ENCODE assay signal across 22 cellular contexts in the genomic region with DNA sequence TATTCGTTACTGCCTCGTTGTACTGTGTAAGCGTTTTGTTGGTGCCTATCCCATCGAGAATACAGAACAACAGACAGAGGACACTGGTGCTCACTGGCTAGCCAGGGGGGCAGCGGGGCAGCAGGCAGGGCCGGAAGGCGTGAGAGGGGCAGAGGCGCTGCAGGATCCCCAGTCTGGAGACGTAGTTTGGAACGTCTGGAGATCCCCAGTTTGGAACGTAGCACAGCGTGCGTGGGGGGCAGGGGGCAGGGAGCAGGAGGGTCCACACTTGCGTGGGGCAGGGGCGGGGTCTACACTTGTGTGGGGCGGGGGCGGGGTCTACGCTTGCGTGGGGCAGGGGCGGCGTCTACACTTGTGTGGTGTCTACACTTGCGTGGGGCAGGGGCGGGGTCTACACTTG.
"Had no signal": no experiment of that assay in that cellular context is flagged by ENCODE, and none has a peak within 500 bp of the region (broad histone marks: within the 10 kb centered on the region; RNA-seq: fewer than 3 reads in every experiment).

No MANE protein-coding gene starts in this region.

- H3K9ac ChIP-seq: parathyroid adenoma had no signal

- H3K36me3 ChIP-seq: left lung, right atrium auricular region, right lobe of liver, transverse colon, upper lobe of left lung, vagina had no signal

- ATAC-seq: left colon; left lung; naive thymus-derived CD8-positive, alpha-beta T cell; right lobe of liver; stimulated activated naive B cell treated with anti-CD40 and anti-IgM and Interleukin-4, amounts not matched to agents 10 μg/mL and 1 μg/mL and 100 μg/mL, for 72 hours had no signal

- H3K4me1 ChIP-seq: left lung, parathyroid adenoma, right atrium auricular region, right lobe of liver, transverse colon, upper lobe of left lung, vagina had no signal

- H3K27ac ChIP-seq: left lung, parathyroid adenoma, right atrium auricular region, right lobe of liver, transverse colon, upper lobe of left lung, vagina had no signal

- DNase-seq: hippocampal formation; left colon; midbrain; naive thymus-derived CD8-positive, alpha-beta T cell; nucleus accumbens; right lobe of liver; stimulated activated CD4-positive, alpha-beta T cell treated with anti-CD3 and anti-CD28 coated beads, Interleukin-1b, Interleukin-23, amount 100 ng/mL, for 48 hours; stimulated activated CD4-positive, alpha-beta T cell treated with anti-CD3 and anti-CD28 coated beads, Interleukin-2, amount 100 ng/mL, for 48 hours; stimulated activated CD4-positive, alpha-beta T cell treated with anti-CD3 and anti-CD28 coated beads, Interleukin-4, amount 100 ng/mL, for 4 hours; stimulated activated CD8-positive, alpha-beta memory T cell treated with anti-CD3 and anti-CD28 coated beads, Interleukin-4, amount 100 ng/mL, for 48 hours; stimulated activated naive B cell treated with anti-CD40 and anti-IgM and Interleukin-4, amounts not matched to agents 10 μg/mL and 1 μg/mL and 100 μg/mL, for 72 hours; substantia nigra; transverse colon had no signal

- H3K27me3 ChIP-seq: left lung, right atrium auricular region, right lobe of liver, transverse colon, upper lobe of left lung, vagina had no signal

- H3K9me3 ChIP-seq: left lung, right atrium auricular region, right lobe of liver, transverse colon, upper lobe of left lung, vagina had no signal

- H3K27me3 Mint-ChIP-seq: stimulated activated naive B cell treated with anti-CD40 and anti-IgM and Interleukin-4, amounts not matched to agents 10 μg/mL and 1 μg/mL and 100 μg/mL, for 72 hours; stimulated activated naive CD8-positive, alpha-beta T cell treated with anti-CD3 and anti-CD28 coated beads, Interleukin-15, Interleukin-2, amounts not matched to agents 100 ng/mL and 50 ng/mL, for 24 hours had no signal

- H3K4me3 Mint-ChIP-seq: memory B cell; naive thymus-derived CD8-positive, alpha-beta T cell; stimulated activated naive B cell treated with anti-CD40 and anti-IgM and Interleukin-4, amounts not matched to agents 10 μg/mL and 1 μg/mL and 100 μg/mL, for 72 hours; stimulated activated naive CD8-positive, alpha-beta T cell treated with anti-CD3 and anti-CD28 coated beads, Interleukin-15, Interleukin-2, amounts not matched to agents 100 ng/mL and 50 ng/mL, for 24 hours had no signal

- H2AFZ ChIP-seq: parathyroid adenoma had no signal

- H3K4me2 ChIP-seq: smooth muscle cell had no signal

- H3K27ac Mint-ChIP-seq: memory B cell; naive thymus-derived CD8-positive, alpha-beta T cell; progenitor cell of endocrine pancreas; stimulated activated naive B cell treated with anti-CD40 and anti-IgM and Interleukin-4, amounts not matched to agents 10 μg/mL and 1 μg/mL and 100 μg/mL, for 72 hours; stimulated activated naive CD8-positive, alpha-beta T cell treated with anti-CD3 and anti-CD28 coated beads, Interleukin-15, Interleukin-2, amounts not matched to agents 100 ng/mL and 50 ng/mL, for 24 hours had no signal

- H3K4me1 Mint-ChIP-seq: memory B cell; naive thymus-derived CD8-positive, alpha-beta T cell; stimulated activated naive B cell treated with anti-CD40 and anti-IgM and Interleukin-4, amounts not matched to agents 10 μg/mL and 1 μg/mL and 100 μg/mL, for 72 hours had no signal

- H3K9me3 Mint-ChIP-seq: stimulated activated naive CD8-positive, alpha-beta T cell treated with anti-CD3 and anti-CD28 coated beads, Interleukin-15, Interleukin-2, amounts not matched to agents 100 ng/mL and 50 ng/mL, for 24 hours had no signal

- H3K36me3 Mint-ChIP-seq: memory B cell; naive thymus-derived CD8-positive, alpha-beta T cell had no signal

- H3K4me3 ChIP-seq: left lung, right atrium auricular region, right lobe of liver, smooth muscle cell, transverse colon, upper lobe of left lung, vagina had no signal
